Comparison of ENCODE assay signal across 8 cellular contexts in the genomic region with DNA sequence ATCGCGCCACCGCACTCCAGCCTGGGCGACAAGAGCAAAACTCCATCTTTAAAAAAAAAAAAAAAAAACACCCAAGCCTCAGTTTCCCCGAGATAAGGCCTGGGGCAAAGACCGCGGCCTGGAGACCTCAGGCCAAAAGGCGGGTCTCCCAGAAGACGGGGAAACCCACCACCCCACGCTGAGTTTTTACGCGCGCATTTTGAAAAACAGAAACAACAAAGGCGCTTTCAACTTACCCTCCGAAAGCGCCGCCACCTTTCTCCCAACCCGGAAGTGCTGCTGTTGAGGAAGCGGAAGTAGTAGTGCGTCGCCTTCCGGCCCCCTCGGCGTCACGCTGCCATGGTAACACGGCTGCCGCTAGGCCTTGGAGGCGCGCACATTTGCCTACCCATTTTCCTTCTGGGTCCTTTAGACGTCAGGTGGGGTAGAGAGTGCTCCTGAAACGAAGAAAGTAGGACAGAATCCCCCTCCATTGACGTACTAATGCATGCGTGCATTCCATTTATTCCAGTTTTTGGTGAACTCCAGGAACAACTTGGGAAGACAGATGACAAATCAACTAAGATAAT. TPM values are rescaled to one million over a fixed set of nuclear protein-coding genes. Genes with fewer than 3 reads are reported as not detected.
DNase-seq lines count a peak whose midpoint lies in the region; ATAC-seq and TF ChIP-seq lines count a peak whose summit lies in the region.

TTF1 (minus strand) TSS at position 287 of the 569 bp plus-strand sequence. CDS start 4,019 bp downstream, outside the sequence.

- peak; percentile 79 for ATAC-seq in GM19351 (IDR thresholded peaks at IDR 0.05; ENCODE audit: unreplicated experiment)
- ATAC-seq in HG03565 (IDR thresholded peaks at IDR 0.05; ENCODE audit: unreplicated experiment) = peak; percentile 63
- ATAC-seq in left lung = peak; percentile 91

- intact Hi-C loops in dendritic cell treated with granulocyte-macrophage colony-stimulating factor and Interleukin-4, amounts not matched to agents 40 ng/mL and 50 ng/mL, for 4 days (cut with micrococcal nuclease) = no loop called here
- intact Hi-C loops in left lung (cut with DNase I) = no loop called here

- peaks cover 1% of the 10 kb centered on the region; the same call in 1 of the 2 replicates for H3K36me3 ChIP-seq in BJ (ENCODE audit: control insufficient read depth, insufficient read depth, low read length)
- H3K36me3 ChIP-seq in left lung = peaks cover 0 to 16% of the 10 kb centered on the region in 2 donors

- H3K9me3 Mint-ChIP-seq in activated CD4-positive, alpha-beta T cell treated with anti-CD3 and anti-CD28 coated beads, Interleukin-2, amount 10 ng/mL, durations not matched to agents 7 days and 5 days = no peaks in the 10 kb centered on the region
- no peaks in the 10 kb centered on the region for H3K9me3 Mint-ChIP-seq in dendritic cell treated with granulocyte-macrophage colony-stimulating factor and Interleukin-4, amounts not matched to agents 40 ng/mL and 50 ng/mL, for 4 days

- peaks cover 28% of the 10 kb centered on the region for H3K36me3 Mint-ChIP-seq in activated CD4-positive, alpha-beta T cell treated with anti-CD3 and anti-CD28 coated beads, Interleukin-2, amount 10 ng/mL, durations not matched to agents 7 days and 5 days (ENCODE audit: low read depth)
- H3K36me3 Mint-ChIP-seq in dendritic cell treated with granulocyte-macrophage colony-stimulating factor and Interleukin-4, amounts not matched to agents 40 ng/mL and 50 ng/mL, for 4 days (ENCODE audit: low read depth) = peaks cover 26% of the 10 kb centered on the region

- H3K27ac ChIP-seq in left lung = peak within 1 kb of the TSS in 1 of 2 donors; percentile 15

- peaks cover 60% of the 10 kb centered on the region for H3K4me1 Mint-ChIP-seq in activated CD4-positive, alpha-beta T cell treated with anti-CD3 and anti-CD28 coated beads, Interleukin-2, amount 10 ng/mL, durations not matched to agents 7 days and 5 days
- H3K4me1 Mint-ChIP-seq in dendritic cell treated with granulocyte-macrophage colony-stimulating factor and Interleukin-4, amounts not matched to agents 40 ng/mL and 50 ng/mL, for 4 days (ENCODE audit: low read depth) = peaks cover 44% of the 10 kb centered on the region

- H3K27me3 ChIP-seq in BJ (ENCODE audit: control insufficient read depth, insufficient read depth, low read length) (peaks cover 8% of the 10 kb centered on the region), left lung (peaks cover 15 to 31% of the 10 kb centered on the region in 2 donors)

- peak within 1 kb of the TSS; percentile 80 for H3K27ac Mint-ChIP-seq in activated CD4-positive, alpha-beta T cell treated with anti-CD3 and anti-CD28 coated beads, Interleukin-2, amount 10 ng/mL, durations not matched to agents 7 days and 5 days
- H3K27ac Mint-ChIP-seq in dendritic cell treated with granulocyte-macrophage colony-stimulating factor and Interleukin-4, amounts not matched to agents 40 ng/mL and 50 ng/mL, for 4 days = peak within 1 kb of the TSS; percentile 82

- DNase-seq in BJ (ENCODE audit: low read depth) (peak; percentile 35), NCI-H748 (lab: John Stamatoyannopoulos, UW; ENCODE audit: unreplicated experiment) (peak; percentile 96), left lung (peak; percentile 93 to 95)
- peak; percentile 97 for DNase-seq in activated CD4-positive, alpha-beta T cell treated with anti-CD3 and anti-CD28 coated beads, Interleukin-2, amount 10 ng/mL, durations not matched to agents 7 days and 5 days
- DNase-seq in stimulated activated CD4-positive, alpha-beta T cell treated with anti-CD3 and anti-CD28 coated beads, Interleukin-2, amount 100 ng/mL, for 24 hours = peak; percentile 92 to 95

- TF ChIP-seq CTCF in BJ (IDR thresholded peaks at IDR 0.05; ENCODE audit: insufficient read depth, low read depth, low read length) (no peak), left lung (IDR thresholded peaks at IDR 0.05) (no peak)

- peaks cover 19 to 56% of the 10 kb centered on the region in 2 donors for H3K4me1 ChIP-seq in left lung

- POLR2A ChIA-PET in BJ (lab: Charles Lee) = no interaction called here
- POLR2A ChIA-PET in activated CD4-positive, alpha-beta T cell treated with anti-CD3 and anti-CD28 coated beads, Interleukin-2, amount 10 ng/mL, durations not matched to agents 7 days and 5 days (lab: Charles Lee) = no interaction called here

- no peaks in the 10 kb centered on the region for H3K9me3 ChIP-seq in left lung

- peak within 1 kb of the TSS; percentile 66 for H3K4me3 ChIP-seq in BJ (ENCODE audit: low read depth, low read length)
- peak within 1 kb of the TSS; percentile 86 to 89 for H3K4me3 ChIP-seq in left lung

- CTCF ChIA-PET in BJ (lab: Yijun Ruan, JAX) = no interaction called here
- CTCF ChIA-PET in activated CD4-positive, alpha-beta T cell treated with anti-CD3 and anti-CD28 coated beads, Interleukin-2, amount 10 ng/mL, durations not matched to agents 7 days and 5 days (lab: Charles Lee) = interaction anchor here (0.7 kb wide), 1 partner anchor 13 kb away, joined by 3 read pairs; no protein-coding TSS in a partner anchor

- peaks cover 20% of the 10 kb centered on the region for H3K27me3 Mint-ChIP-seq in activated CD4-positive, alpha-beta T cell treated with anti-CD3 and anti-CD28 coated beads, Interleukin-2, amount 10 ng/mL, durations not matched to agents 7 days and 5 days
- H3K27me3 Mint-ChIP-seq in dendritic cell treated with granulocyte-macrophage colony-stimulating factor and Interleukin-4, amounts not matched to agents 40 ng/mL and 50 ng/mL, for 4 days = peaks cover 26% of the 10 kb centered on the region

- H3K4me3 Mint-ChIP-seq in activated CD4-positive, alpha-beta T cell treated with anti-CD3 and anti-CD28 coated beads, Interleukin-2, amount 10 ng/mL, durations not matched to agents 7 days and 5 days = peak within 1 kb of the TSS; percentile 92
- H3K4me3 Mint-ChIP-seq in dendritic cell treated with granulocyte-macrophage colony-stimulating factor and Interleukin-4, amounts not matched to agents 40 ng/mL and 50 ng/mL, for 4 days = peak within 1 kb of the TSS; percentile 83

RNA-seq across cellular contexts. Expression of gene TTF1, which starts in this region (rescaled TPM):
- 5.9 and 9.2 TPM in 2 replicates for polyA plus RNA-seq in BJ (2011; rRNA removed)
- 1.0 and 1.5 TPM in 2 replicates for polyA minus RNA-seq in BJ (2011; rRNA and poly(A)+ RNA removed)
- total RNA-seq in activated CD4-positive, alpha-beta T cell treated with anti-CD3 and anti-CD28 coated beads, Interleukin-2, amount 10 ng/mL, durations not matched to agents 7 days and 5 days = 10 to 100 TPM; 29.7 to 30.5 TPM
- 10 to 100 TPM in 1 of 2 donors, 1 to 10 TPM in 1; 9.7 to 11.7 TPM for total RNA-seq in left lung

Comparison
In these comparisons a context has a peak if more than half of its experiments do, and no peak if none do; other contexts are left out.
1. DNase-seq: peak in every context shown above with its lines; median percentile 97 in activated CD4-positive, alpha-beta T cell treated with anti-CD3 and anti-CD28 coated beads, Interleukin-2, amount 10 ng/mL, durations not matched to agents 7 days and 5 days; 96 in NCI-H748; 94 in left lung; 94 in stimulated activated CD4-positive, alpha-beta T cell treated with anti-CD3 and anti-CD28 coated beads, Interleukin-2, amount 100 ng/mL, for 24 hours; 35 in BJ.